ENCODE assay signal across 20 cellular contexts in the genomic region with DNA sequence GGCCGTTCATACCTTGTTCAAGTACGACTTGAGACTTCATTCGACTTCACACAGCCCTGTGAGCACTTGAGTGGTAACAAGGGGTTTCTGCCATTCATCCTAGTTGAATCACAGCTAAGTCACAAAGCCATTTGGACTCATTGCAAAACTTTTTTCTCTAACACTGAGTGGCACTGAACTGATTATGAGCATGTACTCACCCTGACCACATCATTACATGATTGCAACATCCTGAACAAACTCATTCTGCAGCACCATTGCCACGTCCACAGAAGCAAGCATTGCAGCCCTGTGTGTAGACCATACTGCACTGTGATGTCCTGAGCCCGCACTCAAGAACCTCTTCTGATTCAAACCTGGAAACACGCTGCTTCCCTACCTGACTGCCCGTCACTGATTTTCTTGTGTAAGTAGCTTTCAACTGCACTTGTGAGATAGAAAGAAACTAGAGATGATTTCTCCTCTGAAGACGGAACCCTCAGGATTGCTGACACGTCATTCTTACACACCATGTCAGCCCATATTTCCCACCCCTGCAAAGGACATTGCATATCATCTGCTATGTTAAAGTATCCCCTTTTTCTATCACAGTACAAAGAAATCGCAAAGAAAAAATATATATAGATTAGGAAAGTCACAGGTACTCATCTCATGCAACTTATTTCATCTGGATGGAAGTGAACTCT.
DNase-seq lines count a peak whose midpoint lies in the region; ATAC-seq, FAIRE-seq and TF ChIP-seq lines count a peak whose summit lies in the region.
"Had no signal": no experiment of that assay in that cellular context is flagged by ENCODE, and none has a peak within 500 bp of the region (broad histone marks: within the 10 kb centered on the region; RNA-seq: fewer than 3 reads in every experiment).

No MANE protein-coding gene starts in this region.

- no peak for ATAC-seq in A549
- ATAC-seq in IMR-90 (ENCODE audit: low read depth) = peak; percentile 27; the same call in 1 of the 2 replicates
- ATAC-seq: activated CD8-positive, alpha-beta T cell treated with anti-CD3 and anti-CD28 coated beads for 36 hours; activated T-cell treated with anti-CD3 and anti-CD28 coated beads, Interleukin-2, amount 50 U/mL, for 72 hours; left cardiac atrium; Panc1 had no signal

- no peak overlapping the region for H2AK9ac ChIP-seq in IMR-90 (replicated peaks; ENCODE audit: low read depth, low read length, poor library complexity)

- no peak overlapping the region for H2BK15ac ChIP-seq in IMR-90 (ENCODE audit: low read depth, low read length)

- no peaks in the 10 kb centered on the region for H3K36me3 Mint-ChIP-seq in Caco-2 (ENCODE audit: insufficient read depth, unreplicated experiment)
- H3K36me3 Mint-ChIP-seq: type B pancreatic cell had no signal

- H3K27ac ChIP-seq in A549 (no peak overlapping the region), IMR-90 (ENCODE audit: insufficient read depth, low read length) (no peak overlapping the region)
- H3K27ac ChIP-seq in effector memory CD4-positive, alpha-beta T cell (ENCODE audit: insufficient read depth, low read length, poor library complexity, severe bottlenecking) = no peak overlapping the region
- H3K27ac ChIP-seq: ovary, skin epidermis, VCaP had no signal

- H3K4ac ChIP-seq in IMR-90 (ENCODE audit: low read depth, low read length) = no peak overlapping the region

- H3K23ac ChIP-seq in IMR-90 (ENCODE audit: low read depth, low read length) = no peak overlapping the region

- intact Hi-C loops in IMR-90 (cut with micrococcal nuclease) (no loop called here), Caco-2 (cut with micrococcal nuclease; ENCODE audit: unreplicated experiment) (no loop called here)

- no peak overlapping the region for H4K91ac ChIP-seq in IMR-90 (ENCODE audit: insufficient read depth, low read depth, low read length)

- no peak overlapping the region for H2AK5ac ChIP-seq in IMR-90 (ENCODE audit: low read depth, low read length)

- H3K4me3 ChIP-seq in A549 (no peak overlapping the region), IMR-90 (ENCODE audit: insufficient read depth, low read depth, low read length) (no peak overlapping the region), Caco-2 (ENCODE audit: low read depth, low read length) (no peak overlapping the region)
- no peak overlapping the region for H3K4me3 ChIP-seq in effector memory CD4-positive, alpha-beta T cell (ENCODE audit: insufficient read depth, low read depth, low read length, poor library complexity, severe bottlenecking)
- H3K4me3 ChIP-seq: ovary, skin epidermis had no signal

- H3K27ac Mint-ChIP-seq in Caco-2 (ENCODE audit: unreplicated experiment) = no peak overlapping the region
- H3K27ac Mint-ChIP-seq: activated CD8-positive, alpha-beta T cell treated with anti-CD3 and anti-CD28 coated beads for 36 hours; activated T-cell treated with anti-CD3 and anti-CD28 coated beads, Interleukin-2, amount 50 U/mL, for 72 hours; type B pancreatic cell had no signal

- no peak overlapping the region for H2AFZ ChIP-seq in IMR-90 (replicated peaks; ENCODE audit: low read length, poor library complexity)

- no peak overlapping the region for H2BK20ac ChIP-seq in IMR-90 (ENCODE audit: low read depth, low read length)

- DNase-seq in A549 (ENCODE audit: low read depth in 1 of 2, low spot score in 1 of 2) (no peak), IMR-90 (no peak), astrocyte of the hippocampus (ENCODE audit: low read depth, low spot score) (peak; percentile 50), glomerular visceral epithelial cell (ENCODE audit: extremely low spot score) (peak; percentile 41), Caco-2 (no peak), urothelium cell line (ENCODE audit: low spot score) (no peak), HuH-7.5 (ENCODE audit: low spot score) (no peak)
- DNase-seq in effector memory CD4-positive, alpha-beta T cell = no peak
- DNase-seq: activated CD8-positive, alpha-beta T cell treated with anti-CD3 and anti-CD28 coated beads for 36 hours; activated T-cell treated with anti-CD3 and anti-CD28 coated beads, Interleukin-2, amount 50 U/mL, for 72 hours; left cardiac atrium; NCI-H2081; NCI-H524 treated with DMSO at 0.1 percent for 48 hours; ovary had no signal

- FAIRE-seq in A549 (lab: Jason Lieb, UNC) = no peak
- no peak for FAIRE-seq in urothelium cell line (lab: Jason Lieb, UNC)
- FAIRE-seq: A204.1, GM12891 had no signal

- BruUV-seq in IMR-90 (replicated peaks; lab: Mats Ljungman, UMichigan) (no TSS peak), Caco-2 (replicated peaks; lab: Mats Ljungman, UMichigan) (no TSS peak)

- no peak for TF ChIP-seq CTCF in A549 (IDR thresholded peaks at IDR 0.05)
- no peak for TF ChIP-seq CTCF in IMR-90 (conservative IDR thresholded peaks at IDR 0.05; ENCODE audit: low read depth, low read length)
- no peak for TF ChIP-seq CTCF in Caco-2 (IDR thresholded peaks at IDR 0.05; ENCODE audit: insufficient read depth in 1 of 2, low read depth in 1 of 2, low read length in 1 of 2, severe bottlenecking in 1 of 2, unreplicated experiment in 1 of 2)

- H3K9ac ChIP-seq in IMR-90 (ENCODE audit: low read depth, low read length) = no peak overlapping the region

- H3K4me2 ChIP-seq in A549 = no peak overlapping the region
- no peak overlapping the region for H3K4me2 ChIP-seq in IMR-90 (ENCODE audit: low read depth, low read length)

- POLR2A ChIA-PET in A549 (lab: Yijun Ruan, JAX) (no interaction called here), IMR-90 (lab: Charles Lee; ENCODE audit: unreplicated experiment) (no interaction called here), Caco-2 (lab: Charles Lee) (no interaction called here)

- dilution Hi-C loops in IMR-90 (cut with HindIII; ENCODE audit: low sequenced_read_pairs, unreplicated experiment) = no loop called here

- WGBS in A549 (ENCODE audit: missing lambda C conversion rate) = 20% methylated on average over 10 of the region's 10 CpGs
- no CpG with 5 or more reads among the region's 10 CpGs for WGBS in IMR-90 (ENCODE audit: extremely low coverage in 2 of 2, insufficient read length in 1 of 2), 2 experiments

- no peaks in the 10 kb centered on the region for H4K20me1 ChIP-seq in IMR-90 (ENCODE audit: insufficient read depth, low read length)

- H3K4me3 Mint-ChIP-seq in Caco-2 (ENCODE audit: unreplicated experiment) = no peak overlapping the region
- H3K4me3 Mint-ChIP-seq: activated CD8-positive, alpha-beta T cell treated with anti-CD3 and anti-CD28 coated beads for 36 hours; activated T-cell treated with anti-CD3 and anti-CD28 coated beads, Interleukin-2, amount 50 U/mL, for 72 hours; type B pancreatic cell had no signal

- H3K27me3 ChIP-seq in IMR-90 (ENCODE audit: control insufficient read depth, insufficient read depth, low read length) (no peaks in the 10 kb centered on the region), Caco-2 (replicated peaks; ENCODE audit: control insufficient read depth, insufficient read depth, low read length) (no peaks in the 10 kb centered on the region)
- no peaks in the 10 kb centered on the region for H3K27me3 ChIP-seq in effector memory CD4-positive, alpha-beta T cell (replicated peaks; ENCODE audit: control insufficient read depth, insufficient read depth, low read length, poor library complexity, severe bottlenecking)
- H3K27me3 ChIP-seq: ovary had no signal

- no peak overlapping the region for H2BK120ac ChIP-seq in IMR-90 (ENCODE audit: low read depth, low read length)

- no peaks in the 10 kb centered on the region for H3K27me3 Mint-ChIP-seq in Caco-2 (ENCODE audit: insufficient read depth, unreplicated experiment)
- H3K27me3 Mint-ChIP-seq: activated CD8-positive, alpha-beta T cell treated with anti-CD3 and anti-CD28 coated beads for 36 hours had no signal

- no peak overlapping the region for H3K56ac ChIP-seq in IMR-90 (ENCODE audit: extremely low read depth, insufficient read depth, low read length)

- H4K8ac ChIP-seq in IMR-90 (ENCODE audit: low read depth in 2 of 2, low read length in 2 of 2) = no peak overlapping the region

- H4K5ac ChIP-seq in IMR-90 (ENCODE audit: low read depth, low read length) = no peak overlapping the region

- CTCF ChIA-PET in A549 (lab: Yijun Ruan, JAX) = no interaction called here
- CTCF ChIA-PET in IMR-90 (lab: Yijun Ruan, JAX) = interaction anchor here (0.8 kb wide), 1 partner anchor 186 kb away, joined by 3 read pairs; no protein-coding TSS in a partner anchor
- CTCF ChIA-PET in Caco-2 (lab: Charles Lee) = no interaction called here

- H2BK5ac ChIP-seq in IMR-90 (ENCODE audit: low read depth, low read length, poor library complexity, severe bottlenecking) = no peak overlapping the region

- TF ChIP-seq EP300 in A549 (IDR thresholded peaks at IDR 0.05) = no peak

- no peaks in the 10 kb centered on the region for H3K9me3 ChIP-seq in A549
- peaks cover 26% of the 10 kb centered on the region for H3K9me3 ChIP-seq in IMR-90 (ENCODE audit: control insufficient read depth, insufficient read depth, low read length)
- no peaks in the 10 kb centered on the region for H3K9me3 ChIP-seq in Caco-2
- H3K9me3 ChIP-seq in effector memory CD4-positive, alpha-beta T cell (ENCODE audit: control insufficient read depth, low read length) = no peaks in the 10 kb centered on the region
- H3K9me3 ChIP-seq: ovary had no signal

- peaks cover 19% of the 10 kb centered on the region for H3K9me3 Mint-ChIP-seq in Caco-2 (ENCODE audit: unreplicated experiment)

- in situ Hi-C loops in IMR-90 (cut with MboI; ENCODE audit: low sequenced_read_pairs) = no loop called here

- H3K9me1 ChIP-seq in IMR-90 (ENCODE audit: insufficient read depth, low read length) = no peaks in the 10 kb centered on the region

- TF ChIP-seq RAD21 in A549 (conservative IDR thresholded peaks at IDR 0.05 in 1 of 2, IDR thresholded peaks at IDR 0.05 in 1 of 2) (no peak), IMR-90 (IDR thresholded peaks at IDR 0.05; ENCODE audit: low read length) (no peak)

- H3K18ac ChIP-seq in IMR-90 (ENCODE audit: low read depth, low read length) = no peak overlapping the region

- no peaks in the 10 kb centered on the region for H3K4me1 ChIP-seq in A549
- H3K4me1 ChIP-seq in IMR-90 (ENCODE audit: control insufficient read depth, insufficient read depth, low read length) = no peaks in the 10 kb centered on the region
- no peaks in the 10 kb centered on the region for H3K4me1 ChIP-seq in Caco-2
- H3K4me1 ChIP-seq in effector memory CD4-positive, alpha-beta T cell (ENCODE audit: control insufficient read depth, insufficient read depth, low read length, poor library complexity, severe bottlenecking) = no peaks in the 10 kb centered on the region

- no peak for TF ChIP-seq POLR2A in A549 (IDR thresholded peaks at IDR 0.05; ENCODE audit: low read length)
- TF ChIP-seq POLR2A in IMR-90 (IDR thresholded peaks at IDR 0.05; ENCODE audit: low read depth, low read length) = no peak

- H3K4me1 Mint-ChIP-seq in Caco-2 (ENCODE audit: low read depth, unreplicated experiment) = no peaks in the 10 kb centered on the region

- no peaks in the 10 kb centered on the region for H3K79me1 ChIP-seq in IMR-90 (ENCODE audit: low read depth in 1 of 2, low read length in 2 of 2)

- no peak overlapping the region for H3K14ac ChIP-seq in IMR-90 (replicated peaks; ENCODE audit: low read depth, low read length)

- no peaks in the 10 kb centered on the region for H3K36me3 ChIP-seq in IMR-90 (ENCODE audit: control insufficient read depth, insufficient read depth, low read length)
- no peaks in the 10 kb centered on the region for H3K36me3 ChIP-seq in Caco-2 (ENCODE audit: control insufficient read depth, insufficient read depth, low read length)
- no peaks in the 10 kb centered on the region for H3K36me3 ChIP-seq in effector memory CD4-positive, alpha-beta T cell (ENCODE audit: control insufficient read depth, insufficient read depth, low read length)
- H3K36me3 ChIP-seq: ovary had no signal

Comparison
In these comparisons a context has a peak if more than half of its experiments do, and no peak if none do; other contexts are left out.
1. DNase-seq: peak in astrocyte of the hippocampus (single experiment) and glomerular visceral epithelial cell (single experiment); none in A549 (0 of 2), IMR-90 (single experiment), Caco-2 (0 of 2), urothelium cell line (single experiment), effector memory CD4-positive, alpha-beta T cell (0 of 3) and HuH-7.5 (single experiment).